7 cellular contexts compared by ENCODE assay signal in the genomic region with DNA sequence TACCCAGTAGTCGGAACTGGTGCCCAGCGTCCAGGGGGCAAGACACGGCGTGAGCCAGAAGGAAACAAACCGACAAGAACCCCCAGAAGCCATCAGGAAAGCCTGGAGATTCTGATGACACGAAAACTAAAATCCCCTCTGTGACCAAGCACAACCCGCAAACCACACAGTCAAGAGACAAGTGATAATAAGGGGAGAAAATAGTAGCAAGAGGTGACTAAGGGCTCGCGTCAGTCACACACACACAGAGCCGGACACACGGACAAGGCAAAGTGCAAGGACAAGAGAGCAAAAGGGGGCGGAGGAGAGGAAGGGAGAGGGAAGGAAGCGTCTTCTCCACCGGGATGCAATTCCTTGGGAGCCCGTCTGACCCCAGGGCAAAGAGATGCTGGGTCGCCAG. TPM values are rescaled to one million over a fixed set of nuclear protein-coding genes. Genes with fewer than 3 reads are reported as not detected.
A peak's percentile ranks its signal among the peaks of the same experiment; 100 is the strongest.
DNase-seq lines count a peak whose midpoint lies in the region; ATAC-seq, FAIRE-seq and TF ChIP-seq lines count a peak whose summit lies in the region.
"Not testable (repeated sequence)": the region's sequence is repeated elsewhere in the genome, so short reads cannot be mapped to it uniquely, and the experiment has no call there.

No MANE protein-coding gene starts in this region.

- not testable (repeated sequence) for H3K9me3 ChIP-seq in GM12878 (replicated peaks; ENCODE audit: control insufficient read depth, insufficient read depth, low read length)

- not testable (repeated sequence) for BruUV-seq in GM12878 (replicated peaks; lab: Mats Ljungman, UMichigan)

- H3K27me3 ChIP-seq in GM12878 (replicated peaks in 1 of 2; ENCODE audit: control insufficient read depth in 2 of 2, insufficient read depth in 2 of 2, low read length in 1 of 2), result not testable (repeated sequence)

- SMC1A ChIA-PET in GM12878 (lab: Charles Lee; ENCODE audit: uncharacterized antibody, unreplicated experiment), result not testable (repeated sequence)

- H4K20me1 ChIP-seq in GM12878 (ENCODE audit: control insufficient read depth, insufficient read depth), result not testable (repeated sequence)

- not testable (repeated sequence) for H3K4me1 Mint-ChIP-seq in activated CD4-positive, alpha-beta T cell treated with anti-CD3 and anti-CD28 coated beads for 36 hours; natural killer cell

- peak; percentile 97 for FAIRE-seq in GM12878 (lab: Jason Lieb, UNC)

- in situ Hi-C loops in GM12878 (cut with MboI), result not testable (repeated sequence)

- not testable (repeated sequence) for H3K4me3 Mint-ChIP-seq in activated CD4-positive, alpha-beta T cell treated with anti-CD3 and anti-CD28 coated beads for 36 hours; natural killer cell

- not testable (repeated sequence) for TF ChIP-seq CTCF in GM12878 (IDR thresholded peaks at IDR 0.05 in 2 of 3, conservative IDR thresholded peaks at IDR 0.05 in 1 of 3; ENCODE audit: control insufficient read depth in 2 of 3, extremely low read depth in 1 of 3, insufficient read depth in 1 of 3, low read depth in 3 of 3, low read length in 3 of 3); natural killer cell (IDR thresholded peaks at IDR 0.05)

- not testable (repeated sequence) for DNase-seq in activated CD4-positive, alpha-beta T cell treated with anti-CD3 and anti-CD28 coated beads for 36 hours; GM12878 (ENCODE audit: low read depth, low spot score); left ventricle myocardium superior; natural killer cell

- not testable (repeated sequence) for H3K9ac ChIP-seq in GM12878 (ENCODE audit: control insufficient read depth, insufficient read depth, low read length)

- TF ChIP-seq POLR2A in GM12878 (IDR thresholded peaks at IDR 0.05; ENCODE audit: low read depth, low read length), result not testable (repeated sequence)

- H3K36me3 Mint-ChIP-seq in activated CD4-positive, alpha-beta T cell treated with anti-CD3 and anti-CD28 coated beads for 36 hours (ENCODE audit: low read depth); natural killer cell: not testable (repeated sequence)

- H3K27ac ChIP-seq in GM12878 (ENCODE audit: control insufficient read depth, insufficient read depth), result not testable (repeated sequence)

- H3K4me2 ChIP-seq in GM12878 (ENCODE audit: control insufficient read depth, insufficient read depth), result not testable (repeated sequence)

- peak; percentile 30 for ATAC-seq in GM18907 (IDR thresholded peaks at IDR 0.05; ENCODE audit: unreplicated experiment)
- peak; percentile 21 for ATAC-seq in GM21825 (IDR thresholded peaks at IDR 0.05; ENCODE audit: unreplicated experiment)
- peak; percentile 13 for ATAC-seq in HG03354 (IDR thresholded peaks at IDR 0.05; ENCODE audit: poor library complexity, severe bottlenecking, unreplicated experiment)
- peak; percentile 16 for ATAC-seq in activated CD4-positive, alpha-beta T cell treated with anti-CD3 and anti-CD28 coated beads for 36 hours
- peak; percentile 53 for ATAC-seq in GM12878
- ATAC-seq in left ventricle myocardium superior, result peak; percentile 7
- ATAC-seq in natural killer cell, result peak; percentile 16 to 28 (median 27)

- CTCF ChIA-PET in activated CD4-positive, alpha-beta T cell treated with anti-CD3 and anti-CD28 coated beads for 36 hours (lab: Charles Lee); GM12878 (lab: Yijun Ruan, JAX): not testable (repeated sequence)

- TF ChIP-seq RAD21 in GM12878 (IDR thresholded peaks at IDR 0.05; ENCODE audit: insufficient read depth, low read depth, low read length), result not testable (repeated sequence)

- H3K4me1 ChIP-seq in GM12878 (ENCODE audit: control insufficient read depth, insufficient read depth, low read length), result not testable (repeated sequence)

- H3K79me2 ChIP-seq in GM12878 (ENCODE audit: control insufficient read depth, insufficient read depth, low read length), result not testable (repeated sequence)

- not testable (repeated sequence) for TF ChIP-seq EP300 in GM12878 (IDR thresholded peaks at IDR 0.05; ENCODE audit: borderline replicate concordance in 1 of 2, control insufficient read depth in 1 of 2, low read depth in 2 of 2, low read length in 2 of 2)

- POLR2A ChIA-PET in activated CD4-positive, alpha-beta T cell treated with anti-CD3 and anti-CD28 coated beads for 36 hours (lab: Charles Lee); GM12878 (lab: Charles Lee): not testable (repeated sequence)

- not testable (repeated sequence) for H3K27ac Mint-ChIP-seq in activated CD4-positive, alpha-beta T cell treated with anti-CD3 and anti-CD28 coated beads for 36 hours; natural killer cell

- intact Hi-C loops in activated CD4-positive, alpha-beta T cell treated with anti-CD3 and anti-CD28 coated beads for 36 hours (cut with DNase I, micrococcal nuclease); GM12878 (cut with micrococcal nuclease; ENCODE audit: unreplicated experiment); left ventricle myocardium superior (cut with micrococcal nuclease); natural killer cell (cut with micrococcal nuclease): not testable (repeated sequence)

- not testable (repeated sequence) for H2AFZ ChIP-seq in GM12878 (ENCODE audit: control insufficient read depth, low read depth, low read length)

- H3K4me3 ChIP-seq in GM12878, result not testable (repeated sequence)

- WGBS in GM12878 (ENCODE audit: insufficient coverage, insufficient replicate concordance, low lambda C conversion rate, missing lambda C conversion rate), result no CpG with 5 or more reads among the region's 16 CpGs

- H3K36me3 ChIP-seq in GM12878 (ENCODE audit: control insufficient read depth in 2 of 2, insufficient read depth in 2 of 2, low read length in 1 of 2), result not testable (repeated sequence)

- H3K9me3 Mint-ChIP-seq in activated CD4-positive, alpha-beta T cell treated with anti-CD3 and anti-CD28 coated beads for 36 hours (ENCODE audit: low read depth); natural killer cell: not testable (repeated sequence)

- not testable (repeated sequence) for H3K27me3 Mint-ChIP-seq in activated CD4-positive, alpha-beta T cell treated with anti-CD3 and anti-CD28 coated beads for 36 hours; natural killer cell (ENCODE audit: low read depth in 2 of 2)

- RAD21 ChIA-PET in GM12878 (lab: Charles Lee; ENCODE audit: unreplicated experiment), result not testable (repeated sequence)

RNA-seq across cellular contexts. Expression of a gene that starts 9.5 kb away (rescaled TPM):
- total RNA-seq in activated CD4-positive, alpha-beta T cell treated with anti-CD3 and anti-CD28 coated beads for 36 hours, result 1,000 to 10,000 TPM; 1,286 to 2,705 TPM
- total RNA-seq in GM12878 (2013; cell fraction: nucleolus; rRNA removed), result 600 and 614 TPM in 2 replicates
- 4,925 and 4,997 TPM in 2 replicates for total RNA-seq in GM12878 (2014; rRNA removed)
- total RNA-seq in GM12878 (2014; rRNA removed; fragmentation: Illumina TruSeq; extraction: Trizol), result 3,759 and 3,772 TPM in 2 replicates
- total RNA-seq in GM12878 (2021), result 4,064 and 4,152 TPM in 2 replicates
- 5,001 TPM for polyA plus RNA-seq in GM12878 (2011; ENCODE audit: low read depth)
- polyA plus RNA-seq in GM12878 (2011; rRNA removed), result 2,618 and 3,504 TPM in 2 replicates
- 4,504 and 6,793 TPM in 2 replicates for polyA plus RNA-seq in GM12878 (2011; cell fraction: cytosol; rRNA removed)
- 1,382 and 2,108 TPM in 2 replicates for polyA plus RNA-seq in GM12878 (2011; cell fraction: nucleus; rRNA removed)
- polyA plus RNA-seq in GM12878 (2012), result 6,434 and 6,606 TPM in 2 replicates
- 6,343 and 6,987 TPM in 2 replicates for polyA plus RNA-seq in GM12878 (2014; fragmentation: Illumina TruSeq; extraction: Trizol)
- 1,000 to 10,000 TPM; 5,383 to 7,222 TPM for polyA plus RNA-seq in GM12878 (2014; fragmentation: Nextera tagmentation; extraction: Ambion mirVana)
- polyA plus RNA-seq in GM12878 (2014; rRNA removed), result 6,238 and 6,871 TPM in 2 replicates
- polyA plus RNA-seq in GM12878 (2016; fragmentation: Nextera tagmentation; extraction: Ambion mirVana), result 1,000 to 10,000 TPM; 1,938 to 2,032 TPM
- 1,076 and 2,028 TPM in 2 replicates for polyA minus RNA-seq in GM12878 (2011; rRNA and poly(A)+ RNA removed)
- polyA minus RNA-seq in GM12878 (2011; cell fraction: cytosol; rRNA and poly(A)+ RNA removed), result 767 and 786 TPM in 2 replicates
- polyA minus RNA-seq in GM12878 (2011; cell fraction: nucleus; rRNA and poly(A)+ RNA removed), result 230 and 289 TPM in 2 replicates
- 1,898 TPM for total RNA-seq in left ventricle myocardium superior
- 1,000 to 10,000 TPM; 2,249 to 2,456 (median 2,324) TPM for total RNA-seq in natural killer cell

RNA-seq across cellular contexts. Expression of a gene that starts 9.6 kb away (rescaled TPM):
- 10 to 100 TPM; 75.9 to 89.4 TPM for total RNA-seq in activated CD4-positive, alpha-beta T cell treated with anti-CD3 and anti-CD28 coated beads for 36 hours
- 11.7 and 14.3 TPM in 2 replicates for total RNA-seq in GM12878 (2013; cell fraction: nucleolus; rRNA removed)
- 13.1 and 16.0 TPM in 2 replicates for total RNA-seq in GM12878 (2014; rRNA removed)
- total RNA-seq in GM12878 (2014; rRNA removed; fragmentation: Illumina TruSeq; extraction: Trizol), result 26.7 and 27.1 TPM in 2 replicates
- 58.5 and 59.3 TPM in 2 replicates for total RNA-seq in GM12878 (2021)
- polyA plus RNA-seq in GM12878 (2011; ENCODE audit: low read depth), result 18.8 TPM
- 15.3 and 23.3 TPM in 2 replicates for polyA plus RNA-seq in GM12878 (2011; rRNA removed)
- polyA plus RNA-seq in GM12878 (2011; cell fraction: cytosol; rRNA removed), result 29.0 and 36.8 TPM in 2 replicates
- 49.6 and 51.9 TPM in 2 replicates for polyA plus RNA-seq in GM12878 (2011; cell fraction: nucleus; rRNA removed)
- 48.6 and 64.1 TPM in 2 replicates for polyA plus RNA-seq in GM12878 (2012)
- 63.8 and 83.3 TPM in 2 replicates for polyA plus RNA-seq in GM12878 (2014; fragmentation: Illumina TruSeq; extraction: Trizol)
- 1 to 10 TPM in 1 of 2 experiments, under 1 TPM in 1; 0.76 to 1.9 TPM for polyA plus RNA-seq in GM12878 (2014; fragmentation: Nextera tagmentation; extraction: Ambion mirVana)
- polyA plus RNA-seq in GM12878 (2014; rRNA removed), result 63.9 TPM in 2 replicates
- polyA plus RNA-seq in GM12878 (2016; fragmentation: Nextera tagmentation; extraction: Ambion mirVana), result 100 to 1,000 TPM in 1 of 2 experiments, 10 to 100 TPM in 1; 89.5 to 100 TPM
- 12.9 and 24.7 TPM in 2 replicates for polyA minus RNA-seq in GM12878 (2011; rRNA and poly(A)+ RNA removed)
- polyA minus RNA-seq in GM12878 (2011; cell fraction: cytosol; rRNA and poly(A)+ RNA removed), result 14.8 and 18.7 TPM in 2 replicates
- 12.0 and 16.9 TPM in 2 replicates for polyA minus RNA-seq in GM12878 (2011; cell fraction: nucleus; rRNA and poly(A)+ RNA removed)
- total RNA-seq in left ventricle myocardium superior, result 51.3 TPM
- 100 to 1,000 TPM; 141 to 175 (median 152) TPM for total RNA-seq in natural killer cell

RNA-seq across cellular contexts. Expression of a gene that starts 14.2 kb away (rescaled TPM):
- 1,000 to 10,000 TPM in 1 of 2 experiments, 100 to 1,000 TPM in 1; 891 to 1,083 TPM for total RNA-seq in activated CD4-positive, alpha-beta T cell treated with anti-CD3 and anti-CD28 coated beads for 36 hours
- 217 and 245 TPM in 2 replicates for total RNA-seq in GM12878 (2013; cell fraction: nucleolus; rRNA removed)
- total RNA-seq in GM12878 (2014; rRNA removed) (379 and 459 TPM in 2 replicates), GM12878 (2014; rRNA removed; fragmentation: Illumina TruSeq; extraction: Trizol) (128 and 137 TPM in 2 replicates), GM12878 (2021) (617 and 643 TPM in 2 replicates), left ventricle myocardium superior (228 TPM), natural killer cell (1,000 to 10,000 TPM; 2,872 to 3,483 (median 2,927) TPM)
- polyA plus RNA-seq in GM12878 (2011; ENCODE audit: low read depth), result 75.8 TPM
- polyA plus RNA-seq in GM12878 (2011; rRNA removed) (22.1 and 56.9 TPM in 2 replicates), GM12878 (2014; fragmentation: Illumina TruSeq; extraction: Trizol) (52.0 and 174 TPM in 2 replicates), GM12878 (2014; fragmentation: Nextera tagmentation; extraction: Ambion mirVana) (10 to 100 TPM in 1 of 2 experiments, 1 to 10 TPM in 1; 5.1 to 30.6 TPM), GM12878 (2014; rRNA removed) (168 and 269 TPM in 2 replicates), GM12878 (2016; fragmentation: Nextera tagmentation; extraction: Ambion mirVana) (100 to 1,000 TPM; 344 to 347 TPM)
- polyA plus RNA-seq in GM12878 (2011; cell fraction: cytosol; rRNA removed), result 101 and 120 TPM in 2 replicates
- 466 and 752 TPM in 2 replicates for polyA plus RNA-seq in GM12878 (2011; cell fraction: nucleus; rRNA removed)
- 167 and 174 TPM in 2 replicates for polyA plus RNA-seq in GM12878 (2012)
- 385 and 416 TPM in 2 replicates for polyA minus RNA-seq in GM12878 (2011; rRNA and poly(A)+ RNA removed)
- polyA minus RNA-seq in GM12878 (2011; cell fraction: cytosol; rRNA and poly(A)+ RNA removed), result 382 and 413 TPM in 2 replicates
- 154 and 358 TPM in 2 replicates for polyA minus RNA-seq in GM12878 (2011; cell fraction: nucleus; rRNA and poly(A)+ RNA removed)

RNA-seq across cellular contexts. Expression of a gene that starts 20.4 kb away (rescaled TPM):
- 10 to 100 TPM; 12.6 to 13.4 TPM for total RNA-seq in activated CD4-positive, alpha-beta T cell treated with anti-CD3 and anti-CD28 coated beads for 36 hours
- 7.5 and 8.3 TPM in 2 replicates for total RNA-seq in GM12878 (2013; cell fraction: nucleolus; rRNA removed)
- total RNA-seq in GM12878 (2014; rRNA removed), result 19.3 and 19.7 TPM in 2 replicates
- 6.4 and 7.3 TPM in 2 replicates for total RNA-seq in GM12878 (2014; rRNA removed; fragmentation: Illumina TruSeq; extraction: Trizol)
- total RNA-seq in GM12878 (2021), result 13.5 and 14.6 TPM in 2 replicates
- 8.7 TPM for polyA plus RNA-seq in GM12878 (2011; ENCODE audit: low read depth)
- 3.1 and 4.4 TPM in 2 replicates for polyA plus RNA-seq in GM12878 (2011; rRNA removed)
- 6.2 and 9.1 TPM in 2 replicates for polyA plus RNA-seq in GM12878 (2011; cell fraction: cytosol; rRNA removed)
- 9.8 and 11.9 TPM in 2 replicates for polyA plus RNA-seq in GM12878 (2011; cell fraction: nucleus; rRNA removed)
- 12.7 and 15.6 TPM in 2 replicates for polyA plus RNA-seq in GM12878 (2012)
- polyA plus RNA-seq in GM12878 (2014; fragmentation: Illumina TruSeq; extraction: Trizol), result 4.1 and 6.7 TPM in 2 replicates
- under 1 TPM; 0.60 to 0.74 TPM for polyA plus RNA-seq in GM12878 (2014; fragmentation: Nextera tagmentation; extraction: Ambion mirVana)
- 20.0 and 22.7 TPM in 2 replicates for polyA plus RNA-seq in GM12878 (2014; rRNA removed)
- 10 to 100 TPM in 1 of 2 experiments, 1 to 10 TPM in 1; 6.9 to 10.9 TPM for polyA plus RNA-seq in GM12878 (2016; fragmentation: Nextera tagmentation; extraction: Ambion mirVana)
- 3.6 and 4.6 TPM in 2 replicates for polyA minus RNA-seq in GM12878 (2011; rRNA and poly(A)+ RNA removed)
- polyA minus RNA-seq in GM12878 (2011; cell fraction: cytosol; rRNA and poly(A)+ RNA removed), result 1.6 and 3.4 TPM in 2 replicates
- 1.5 and 3.7 TPM in 2 replicates for polyA minus RNA-seq in GM12878 (2011; cell fraction: nucleus; rRNA and poly(A)+ RNA removed)
- total RNA-seq in left ventricle myocardium superior, result 58.7 TPM
- total RNA-seq in natural killer cell, result 10 to 100 TPM; 16.7 to 19.6 (median 16.8) TPM

RNA-seq across cellular contexts. Expression of a gene that starts 22.7 kb away (rescaled TPM):
- total RNA-seq in activated CD4-positive, alpha-beta T cell treated with anti-CD3 and anti-CD28 coated beads for 36 hours, result 10 to 100 TPM; 43.8 to 49.0 TPM
- 53.3 and 55.8 TPM in 2 replicates for total RNA-seq in GM12878 (2013; cell fraction: nucleolus; rRNA removed)
- 25.3 and 31.3 TPM in 2 replicates for total RNA-seq in GM12878 (2014; rRNA removed)
- 14.2 and 15.3 TPM in 2 replicates for total RNA-seq in GM12878 (2014; rRNA removed; fragmentation: Illumina TruSeq; extraction: Trizol)
- total RNA-seq in GM12878 (2021), result 37.0 and 39.2 TPM in 2 replicates
- polyA plus RNA-seq in GM12878 (2011; ENCODE audit: low read depth), result 19.4 TPM
- 15.7 and 20.0 TPM in 2 replicates for polyA plus RNA-seq in GM12878 (2011; rRNA removed)
- polyA plus RNA-seq in GM12878 (2011; cell fraction: cytosol; rRNA removed), result 27.0 and 29.1 TPM in 2 replicates
- 183 and 209 TPM in 2 replicates for polyA plus RNA-seq in GM12878 (2011; cell fraction: nucleus; rRNA removed)
- 30.8 and 43.7 TPM in 2 replicates for polyA plus RNA-seq in GM12878 (2012)
- polyA plus RNA-seq in GM12878 (2014; fragmentation: Illumina TruSeq; extraction: Trizol), result 21.8 and 22.6 TPM in 2 replicates
- polyA plus RNA-seq in GM12878 (2014; fragmentation: Nextera tagmentation; extraction: Ambion mirVana), result 1 to 10 TPM in 1 of 2 experiments, under 1 TPM in 1; 0.71 to 1.4 TPM
- 43.1 and 50.4 TPM in 2 replicates for polyA plus RNA-seq in GM12878 (2014; rRNA removed)
- polyA plus RNA-seq in GM12878 (2016; fragmentation: Nextera tagmentation; extraction: Ambion mirVana), result 10 to 100 TPM; 25.0 to 31.6 TPM
- 9.9 and 12.2 TPM in 2 replicates for polyA minus RNA-seq in GM12878 (2011; rRNA and poly(A)+ RNA removed)
- polyA minus RNA-seq in GM12878 (2011; cell fraction: cytosol; rRNA and poly(A)+ RNA removed), result 9.1 and 10.7 TPM in 2 replicates
- 26.0 and 36.0 TPM in 2 replicates for polyA minus RNA-seq in GM12878 (2011; cell fraction: nucleus; rRNA and poly(A)+ RNA removed)
- 38.0 TPM for total RNA-seq in left ventricle myocardium superior
- total RNA-seq in natural killer cell, result 10 to 100 TPM; 67.3 to 87.2 (median 67.7) TPM
